Comparison of ENCODE assay signal across 24 cellular contexts in genomic region chr12:68468036-68468435, GRCh38.
"Had no signal": no experiment of that assay in that cellular context is flagged by ENCODE, and none has a peak within 500 bp of the region (broad histone marks: within the 10 kb centered on the region; RNA-seq: fewer than 3 reads in every experiment).

No MANE protein-coding gene starts in this region.

- H3K27ac Mint-ChIP-seq: activated CD8-positive, alpha-beta T cell treated with anti-CD3 and anti-CD28 coated beads, Interleukin-2, amount 10 ng/mL, durations not matched to agents 7 days and 5 days; activated naive CD4-positive, alpha-beta T cell treated with anti-CD3 and anti-CD28 coated beads, Interleukin-2, amount 50 U/mL, for 24 hours; endodermal cell; naive thymus-derived CD4-positive, alpha-beta T cell; neural progenitor cell; progenitor cell of endocrine pancreas had no signal

- H3K9me3 Mint-ChIP-seq: activated naive CD4-positive, alpha-beta T cell treated with anti-CD3 and anti-CD28 coated beads, Interleukin-2, amount 50 U/mL, for 24 hours; endodermal cell; naive thymus-derived CD4-positive, alpha-beta T cell; neural progenitor cell had no signal

- H3K4me3 Mint-ChIP-seq: activated CD8-positive, alpha-beta T cell treated with anti-CD3 and anti-CD28 coated beads, Interleukin-2, amount 10 ng/mL, durations not matched to agents 7 days and 5 days; activated naive CD4-positive, alpha-beta T cell treated with anti-CD3 and anti-CD28 coated beads, Interleukin-2, amount 50 U/mL, for 24 hours; endodermal cell; naive thymus-derived CD4-positive, alpha-beta T cell; neural progenitor cell had no signal

- H3K27me3 Mint-ChIP-seq: activated naive CD4-positive, alpha-beta T cell treated with anti-CD3 and anti-CD28 coated beads, Interleukin-2, amount 50 U/mL, for 24 hours; naive thymus-derived CD4-positive, alpha-beta T cell had no signal

- ATAC-seq: activated CD8-positive, alpha-beta T cell treated with anti-CD3 and anti-CD28 coated beads, Interleukin-2, amount 10 ng/mL, durations not matched to agents 7 days and 5 days; gastroesophageal sphincter; lower lobe of right lung; naive thymus-derived CD4-positive, alpha-beta T cell had no signal

- DNase-seq: activated CD4-positive, alpha-beta T cell treated with anti-CD3 and anti-CD28 coated beads for 1 hour; activated CD4-positive, alpha-beta T cell treated with anti-CD3 and anti-CD28 coated beads, Interleukin-2, amount 50 U/mL, for 1 hour; activated CD8-positive, alpha-beta T cell treated with anti-CD3 and anti-CD28 coated beads, Interleukin-2, amount 10 ng/mL, durations not matched to agents 7 days and 5 days; activated gamma-delta T cell treated with Interleukin-2 at 50 U/mL for 16 hours; cortex of kidney; endodermal cell; esophagus squamous epithelium; head of caudate nucleus; hypothalamus; left cardiac atrium; lower lobe of right lung; mesendoderm; mucosa of descending colon; naive thymus-derived CD4-positive, alpha-beta T cell; retina; spleen; stimulated activated CD4-positive, alpha-beta T cell treated with anti-CD3 and anti-CD28 coated beads, Interleukin-4, amount 100 ng/mL, for 1 hour; stimulated activated naive CD4-positive, alpha-beta T cell treated with Interleukin-2 at 50 U/mL for 16 hours; T-helper 1 cell; upper lobe of left lung had no signal

- H3K36me3 Mint-ChIP-seq: activated naive CD4-positive, alpha-beta T cell treated with anti-CD3 and anti-CD28 coated beads, Interleukin-2, amount 50 U/mL, for 24 hours; neural progenitor cell had no signal
